In genomic region chr19:18013210-18013609, GRCh38 we compare ENCODE assay signal across 10 cellular contexts. TPM values are rescaled to one million over a fixed set of nuclear protein-coding genes. Genes with fewer than 3 reads are reported as not detected.
DNase-seq lines count a peak whose midpoint lies in the region; ATAC-seq and TF ChIP-seq lines count a peak whose summit lies in the region.
"Had no signal": no experiment of that assay in that cellular context is flagged by ENCODE, and none has a peak within 500 bp of the region (broad histone marks: within the 10 kb centered on the region; RNA-seq: fewer than 3 reads in every experiment).

No MANE protein-coding gene starts in this region.

- CTCF ChIA-PET in CD4-positive, alpha-beta T cell (lab: Charles Lee) = interaction anchor here (1.3 kb wide), 1 partner anchor 76 kb away, joined by 3 read pairs; no protein-coding TSS in a partner anchor

- H2BK12ac ChIP-seq in trophoblast cell (ENCODE audit: low read length) = no peak overlapping the region

- H2AFZ ChIP-seq in trophoblast cell (ENCODE audit: insufficient read depth, low read length, poor library complexity) = no peak overlapping the region

- peaks cover 67% of the 10 kb centered on the region for H3K4me1 Mint-ChIP-seq in CD4-positive, alpha-beta T cell (ENCODE audit: low read depth)

- DNase-seq in CD4-positive, alpha-beta T cell = no peak
- no peak for DNase-seq in NT2/D1 (ENCODE audit: low read depth, low spot score)
- no peak for DNase-seq in trophoblast cell
- DNase-seq in NAMALWA (ENCODE audit: low spot score) = no peak
- DNase-seq in anterior cingulate cortex (lab: John Stamatoyannopoulos, UW) = no peak
- no peak for DNase-seq in amniotic stem cell (lab: John Stamatoyannopoulos, UW)
- no peak for DNase-seq in OCI-M2 (lab: John Stamatoyannopoulos, UW; ENCODE audit: unreplicated experiment)
- DNase-seq: dermis blood vessel endothelial cell, NCI-H2171 had no signal

- no peaks in the 10 kb centered on the region for H3K27me3 Mint-ChIP-seq in CD4-positive, alpha-beta T cell

- H3K9me3 Mint-ChIP-seq in CD4-positive, alpha-beta T cell = no peaks in the 10 kb centered on the region

- no peak overlapping the region for H4K8ac ChIP-seq in trophoblast cell (ENCODE audit: low read depth, low read length)

- no peaks in the 10 kb centered on the region for H3K9me3 ChIP-seq in CD4-positive, alpha-beta T cell (ENCODE audit: control insufficient read depth, low read length)
- H3K9me3 ChIP-seq in NT2/D1 (ENCODE audit: insufficient read depth, low read length) = no peaks in the 10 kb centered on the region
- no peaks in the 10 kb centered on the region for H3K9me3 ChIP-seq in trophoblast cell (ENCODE audit: insufficient read depth, low read depth, low read length)

- H4K91ac ChIP-seq in trophoblast cell (ENCODE audit: low read depth, low read length) = no peak overlapping the region

- no peak for TF ChIP-seq CTCF in CD4-positive, alpha-beta T cell (IDR thresholded peaks at IDR 0.05)

- H3K27me3 ChIP-seq in CD4-positive, alpha-beta T cell (ENCODE audit: control insufficient read depth, insufficient read depth, low read length) = no peaks in the 10 kb centered on the region
- H3K27me3 ChIP-seq in NT2/D1 (ENCODE audit: insufficient read depth, insufficient read length) = no peaks in the 10 kb centered on the region
- no peaks in the 10 kb centered on the region for H3K27me3 ChIP-seq in trophoblast cell (ENCODE audit: insufficient read depth, low read length)

- no peak overlapping the region for H3K4me3 ChIP-seq in NT2/D1 (ENCODE audit: insufficient read length, low read depth)
- no peak overlapping the region for H3K4me3 ChIP-seq in trophoblast cell (ENCODE audit: low read depth, low read length)

- H2AK5ac ChIP-seq in trophoblast cell (ENCODE audit: low read length) = no peak overlapping the region

- H3K36me3 ChIP-seq in NT2/D1 (ENCODE audit: insufficient read depth, insufficient read length, low read length) (peaks cover 44% of the 10 kb centered on the region), trophoblast cell (ENCODE audit: control insufficient read depth in 1 of 2, insufficient read depth in 2 of 2, low read length in 2 of 2) (peaks cover 0 to 6% of the 10 kb centered on the region in 2 experiments)

- H4K12ac ChIP-seq in trophoblast cell (ENCODE audit: low read depth, low read length) = no peak overlapping the region

- no peak overlapping the region for H3K14ac ChIP-seq in trophoblast cell (ENCODE audit: low read length)

- no peaks in the 10 kb centered on the region for H3K79me1 ChIP-seq in trophoblast cell (ENCODE audit: low read length)

- peak overlapping the region; percentile 39 for H3K4me3 Mint-ChIP-seq in CD4-positive, alpha-beta T cell

- peak overlapping the region; percentile 97 for H3K27ac Mint-ChIP-seq in CD4-positive, alpha-beta T cell

- H3K4ac ChIP-seq in trophoblast cell (ENCODE audit: low read depth, low read length) = no peak overlapping the region

- H3K9ac ChIP-seq in NT2/D1 (ENCODE audit: insufficient read length, low read depth) (peak overlapping the region; percentile 8), trophoblast cell (ENCODE audit: low read length) (peak overlapping the region; percentile 29)

- no peak overlapping the region for H3K18ac ChIP-seq in trophoblast cell (ENCODE audit: low read length)

- POLR2A ChIA-PET in CD4-positive, alpha-beta T cell (lab: Charles Lee) = interaction anchor here (0.9 to 2.5 kb wide), 7 partner anchors 10 to 73 kb away, joined by 3 to 31 read pairs (median 6); partner anchors contain the start of gene IL12RB1

- WGBS in trophoblast cell (ENCODE audit: extremely low coverage, insufficient coverage, insufficient read length) = no CpG with 5 or more reads among the region's 8 CpGs

- H3K4me2 ChIP-seq in trophoblast cell (ENCODE audit: low read length) = no peak overlapping the region

- H2BK120ac ChIP-seq in trophoblast cell (ENCODE audit: insufficient read depth, low read length, poor library complexity) = no peak overlapping the region

- peak overlapping the region; percentile 78 for H3K27ac ChIP-seq in CD4-positive, alpha-beta T cell (ENCODE audit: low read depth, low read length)
- H3K27ac ChIP-seq in cingulate gyrus (ENCODE audit: low read depth, low read length) (peak overlapping the region; percentile 3), trophoblast cell (ENCODE audit: low read depth, low read length) (no peak overlapping the region)

- intact Hi-C loops in CD4-positive, alpha-beta T cell (cut with DNase I, micrococcal nuclease) = no loop called here

- no peak for ATAC-seq in CD4-positive, alpha-beta T cell (ENCODE audit: poor library complexity)

- peaks cover 67% of the 10 kb centered on the region for H3K36me3 Mint-ChIP-seq in CD4-positive, alpha-beta T cell (ENCODE audit: low read depth)

- no peak overlapping the region for H2BK5ac ChIP-seq in trophoblast cell (ENCODE audit: low read depth, low read length, poor library complexity)

- H3K4me1 ChIP-seq in NT2/D1 (ENCODE audit: insufficient read depth, insufficient read length) (peaks cover 21% of the 10 kb centered on the region), trophoblast cell (ENCODE audit: control insufficient read depth in 1 of 2, insufficient read depth in 2 of 2, low read length in 2 of 2) (peaks cover 2 to 4% of the 10 kb centered on the region in 2 experiments)

- no peak overlapping the region for H3K23ac ChIP-seq in trophoblast cell (ENCODE audit: low read length)

- H3K79me2 ChIP-seq in trophoblast cell (ENCODE audit: control insufficient read depth, insufficient read depth, low read length, poor library complexity) = no peaks in the 10 kb centered on the region

RNA-seq across cellular contexts. Expression of gene ARRDC2, which starts 5.2 kb away (rescaled TPM):
- total RNA-seq in CD4-positive, alpha-beta T cell = 100 to 1,000 TPM; 325 to 341 TPM
- polyA plus RNA-seq in trophoblast cell (2013) = 1.5 TPM in 2 replicates

RNA-seq across cellular contexts. Expression of gene KCNN1, which starts 46.3 kb away (rescaled TPM):
- not detected for total RNA-seq in CD4-positive, alpha-beta T cell
- 0.31 and 0.48 TPM in 2 replicates for polyA plus RNA-seq in trophoblast cell (2013)
